10 cellular contexts compared by ENCODE assay signal in the genomic region with DNA sequence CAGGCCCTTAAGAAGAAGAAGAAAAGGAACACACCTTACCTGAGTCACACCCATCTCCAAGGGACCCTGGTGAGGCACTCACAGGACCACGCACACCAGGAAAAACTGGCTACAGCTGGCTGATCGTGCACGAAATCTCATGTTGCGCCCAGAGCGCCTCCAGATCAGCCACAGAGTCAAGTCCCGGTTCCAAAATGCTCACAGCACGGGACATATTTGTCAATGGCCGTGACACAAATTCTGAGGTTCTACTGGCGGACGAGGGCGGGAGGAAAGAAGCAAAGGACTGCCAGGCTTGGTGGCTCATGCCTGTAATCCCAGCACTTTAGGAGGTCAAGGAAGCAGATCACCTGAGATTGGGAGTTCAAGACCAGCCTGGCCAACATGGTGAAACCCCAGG. TPM values are rescaled to one million over a fixed set of nuclear protein-coding genes. Genes with fewer than 3 reads are reported as not detected.
A peak's percentile ranks its signal among the peaks of the same experiment; 100 is the strongest.
DNase-seq lines count a peak whose midpoint lies in the region; ATAC-seq, FAIRE-seq and TF ChIP-seq lines count a peak whose summit lies in the region.
"Had no signal": no experiment of that assay in that cellular context is flagged by ENCODE, and none has a peak within 500 bp of the region (broad histone marks: within the 10 kb centered on the region; RNA-seq: fewer than 3 reads in every experiment).

No MANE protein-coding gene starts in this region.

- peak overlapping the region; percentile 87 for H3K4me3 Mint-ChIP-seq in CD4-positive, alpha-beta T cell
- H3K4me3 Mint-ChIP-seq in GM23338 (no peak overlapping the region), nephron progenitor cell (no peak overlapping the region)

- no peak for TF ChIP-seq RAD21 in GM12878 (IDR thresholded peaks at IDR 0.05; ENCODE audit: insufficient read depth, low read depth, low read length)

- FAIRE-seq in GM12878 (lab: Jason Lieb, UNC) = no peak

- no peaks in the 10 kb centered on the region for H3K9me2 ChIP-seq in GM23338 (ENCODE audit: insufficient read depth)

- 33% methylated on average over 11 of the region's 11 CpGs for WGBS in GM12878 (ENCODE audit: insufficient coverage, insufficient replicate concordance, low lambda C conversion rate, missing lambda C conversion rate)

- peaks cover 34% of the 10 kb centered on the region for H4K20me1 ChIP-seq in GM23338 (replicated peaks; ENCODE audit: insufficient read depth)
- no peaks in the 10 kb centered on the region for H4K20me1 ChIP-seq in GM12878 (ENCODE audit: control insufficient read depth, insufficient read depth)

- H3K4me1 Mint-ChIP-seq in CD4-positive, alpha-beta T cell (ENCODE audit: low read depth) = peaks cover 51% of the 10 kb centered on the region
- H3K4me1 Mint-ChIP-seq in GM23338 = peaks cover 48% of the 10 kb centered on the region
- H3K4me1 Mint-ChIP-seq in nephron progenitor cell = peaks cover 61% of the 10 kb centered on the region

- intact Hi-C loops in CD4-positive, alpha-beta T cell (cut with DNase I, micrococcal nuclease) = no loop called here
- intact Hi-C loops in GM12878 (cut with micrococcal nuclease; ENCODE audit: unreplicated experiment) = no loop called here

- H3K27ac ChIP-seq in CD4-positive, alpha-beta T cell (ENCODE audit: low read depth, low read length) = peak overlapping the region; percentile 71
- H3K27ac ChIP-seq in GM23338 (ENCODE audit: low read depth) = no peak overlapping the region; the same call in 1 of the 2 replicates
- H3K27ac ChIP-seq in GM12878 (ENCODE audit: control insufficient read depth, insufficient read depth) = peak overlapping the region; percentile 64
- no peak overlapping the region for H3K27ac ChIP-seq in foreskin keratinocyte

- no peak for TF ChIP-seq POLR2A in GM12878 (IDR thresholded peaks at IDR 0.05; ENCODE audit: low read depth, low read length)

- no peaks in the 10 kb centered on the region for H3K9me3 Mint-ChIP-seq in CD4-positive, alpha-beta T cell
- H3K9me3 Mint-ChIP-seq in GM23338 (no peaks in the 10 kb centered on the region), nephron progenitor cell (no peaks in the 10 kb centered on the region)

- H3K27me3 ChIP-seq in CD4-positive, alpha-beta T cell (ENCODE audit: control insufficient read depth, insufficient read depth, low read length) = no peaks in the 10 kb centered on the region
- H3K27me3 ChIP-seq in GM23338 (ENCODE audit: insufficient read depth) (no peaks in the 10 kb centered on the region), GM12878 (replicated peaks in 1 of 2; ENCODE audit: control insufficient read depth in 2 of 2, insufficient read depth in 2 of 2, low read length in 1 of 2) (no peaks in the 10 kb centered on the region), foreskin keratinocyte (no peaks in the 10 kb centered on the region)

- H3K4me2 ChIP-seq in GM23338 (no peak overlapping the region), GM12878 (ENCODE audit: control insufficient read depth, insufficient read depth) (peak overlapping the region; percentile 67)

- RAD21 ChIA-PET in GM12878 (lab: Charles Lee; ENCODE audit: unreplicated experiment) = interaction anchor here (0.9 to 2.8 kb wide), 2 partner anchors 23 to 408 kb away, joined by 3 to 17 read pairs; a partner anchor contains a TSS

- CTCF ChIA-PET in CD4-positive, alpha-beta T cell (lab: Charles Lee) = interaction anchor here (4.6 kb wide), 1 partner anchor 9 kb away, joined by 31 read pairs; no protein-coding TSS in a partner anchor
- CTCF ChIA-PET in GM12878 (lab: Yijun Ruan, JAX) = interaction anchor here (0.9 to 2.1 kb wide), 5 partner anchors 9 to 26 kb away, joined by 3 to 10 read pairs (median 6); a partner anchor contains a TSS

- TF ChIP-seq CTCF in CD4-positive, alpha-beta T cell (IDR thresholded peaks at IDR 0.05) = no peak
- no peak for TF ChIP-seq CTCF in GM23338 (conservative IDR thresholded peaks at IDR 0.05; ENCODE audit: low read depth in 2 of 2)
- no peak for TF ChIP-seq CTCF in GM12878 (IDR thresholded peaks at IDR 0.05 in 2 of 3, conservative IDR thresholded peaks at IDR 0.05 in 1 of 3; ENCODE audit: control insufficient read depth in 2 of 3, extremely low read depth in 1 of 3, insufficient read depth in 1 of 3, low read depth in 3 of 3, low read length in 3 of 3)
- no peak for TF ChIP-seq CTCF in nephron progenitor cell (IDR thresholded peaks at IDR 0.05)
- no peak for TF ChIP-seq CTCF in foreskin keratinocyte (conservative IDR thresholded peaks at IDR 0.05)

- H3K79me2 ChIP-seq in GM23338 (replicated peaks; ENCODE audit: insufficient read depth) (peaks cover 84% of the 10 kb centered on the region), GM12878 (ENCODE audit: control insufficient read depth, insufficient read depth, low read length) (peaks cover 86% of the 10 kb centered on the region)

- peaks cover 29% of the 10 kb centered on the region for H3K4me1 ChIP-seq in GM23338 (ENCODE audit: insufficient read depth)
- peaks cover 80% of the 10 kb centered on the region for H3K4me1 ChIP-seq in GM12878 (ENCODE audit: control insufficient read depth, insufficient read depth, low read length)
- H3K4me1 ChIP-seq in foreskin keratinocyte = peaks cover 52% of the 10 kb centered on the region

- H2AFZ ChIP-seq in GM23338 = no peak overlapping the region
- no peak overlapping the region for H2AFZ ChIP-seq in GM12878 (ENCODE audit: control insufficient read depth, low read depth, low read length)

- no peak overlapping the region for H3K4me3 ChIP-seq in GM23338
- H3K4me3 ChIP-seq in GM12878 = peak overlapping the region; percentile 53

- H3K27ac Mint-ChIP-seq in CD4-positive, alpha-beta T cell = peak overlapping the region; percentile 95
- H3K27ac Mint-ChIP-seq in GM23338 = 0 out of 2 replicates have a peak overlapping the region, but pooled peaks have one; percentile 40
- H3K27ac Mint-ChIP-seq in nephron progenitor cell = peak overlapping the region; percentile 88

- BruUV-seq in GM12878 (replicated peaks; lab: Mats Ljungman, UMichigan) = no TSS peak

- SMC1A ChIA-PET in GM12878 (lab: Charles Lee; ENCODE audit: uncharacterized antibody, unreplicated experiment) = interaction anchor here (1.2 to 4.3 kb wide), 3 partner anchors 15 to 27 kb away, joined by 3 to 24 read pairs (median 3); no protein-coding TSS in a partner anchor

- in situ Hi-C loops in GM12878 (cut with MboI) = no loop called here

- no peaks in the 10 kb centered on the region for H3K36me3 ChIP-seq in GM23338 (ENCODE audit: insufficient read depth)
- H3K36me3 ChIP-seq in GM12878 (ENCODE audit: control insufficient read depth in 2 of 2, insufficient read depth in 2 of 2, low read length in 1 of 2) = peaks cover 5 to 9% of the 10 kb centered on the region in 2 experiments; a peak in 3 of 4 replicates

- H3K9ac ChIP-seq in GM12878 (ENCODE audit: control insufficient read depth, insufficient read depth, low read length) = peak overlapping the region; percentile 76

- ATAC-seq in CD4-positive, alpha-beta T cell (ENCODE audit: poor library complexity) = no peak
- ATAC-seq in GM23338 = no peak
- ATAC-seq in GM12878 = no peak
- no peak for ATAC-seq in foreskin keratinocyte
- ATAC-seq: SK-N-SH treated with all-trans-retinoic acid at 6 μM for 48 hours had no signal

- 0 out of 2 replicates have a peak, but pooled peaks cover 12% of the 10 kb centered on the region for H3F3A ChIP-seq in GM23338 (replicated peaks; ENCODE audit: low read depth)

- POLR2A ChIA-PET in CD4-positive, alpha-beta T cell (lab: Charles Lee) = interaction anchor here (0.9 to 1.8 kb wide), 4 partner anchors 9 to 40 kb away, joined by 4 to 8 read pairs (median 4); a partner anchor contains a TSS
- POLR2A ChIA-PET in GM12878 (lab: Charles Lee) = interaction anchor here (0.7 to 9.4 kb wide), 6 partner anchors 9 to 150 kb away, joined by 3 to 110 read pairs (median 6); a partner anchor contains a TSS

- H3K27me3 Mint-ChIP-seq in CD4-positive, alpha-beta T cell = no peaks in the 10 kb centered on the region
- H3K27me3 Mint-ChIP-seq in GM23338 (ENCODE audit: insufficient read depth, low read depth, poor library complexity) = peaks cover 25% of the 10 kb centered on the region
- peaks cover 3% of the 10 kb centered on the region for H3K27me3 Mint-ChIP-seq in nephron progenitor cell (ENCODE audit: low read depth, poor library complexity)

- H3K9me3 ChIP-seq in CD4-positive, alpha-beta T cell (ENCODE audit: control insufficient read depth, low read length) = no peaks in the 10 kb centered on the region
- H3K9me3 ChIP-seq in GM12878 (replicated peaks; ENCODE audit: control insufficient read depth, insufficient read depth, low read length) = no peaks in the 10 kb centered on the region

- TF ChIP-seq EP300 in GM12878 (IDR thresholded peaks at IDR 0.05; ENCODE audit: borderline replicate concordance in 1 of 2, control insufficient read depth in 1 of 2, low read depth in 2 of 2, low read length in 2 of 2) = no peak

- DNase-seq in CD4-positive, alpha-beta T cell = no peak
- DNase-seq in GM23338 (ENCODE audit: low spot score) = no peak
- DNase-seq in GM12878 (ENCODE audit: low read depth, low spot score) = no peak
- no peak for DNase-seq in nephron progenitor cell
- no peak for DNase-seq in NOMO-1 treated with dmso at 0.1 percent for 144 hours (lab: John Stamatoyannopoulos, UW; ENCODE audit: unreplicated experiment)
- DNase-seq in RKO (ENCODE audit: low spot score) = no peak
- no peak for DNase-seq in foreskin keratinocyte
- DNase-seq in cerebellar nuclear complex (lab: John Stamatoyannopoulos, UW) = no peak
- DNase-seq: NCI-H748 treated with DMSO at 0.1 percent for 48 hours had no signal

- peaks cover 15% of the 10 kb centered on the region for H3K36me3 Mint-ChIP-seq in CD4-positive, alpha-beta T cell (ENCODE audit: low read depth)
- H3K36me3 Mint-ChIP-seq in GM23338 (ENCODE audit: low read depth) (0 out of 3 replicates have a peak, but pooled peaks cover 5% of the 10 kb centered on the region), nephron progenitor cell (ENCODE audit: low read depth) (peaks cover 6% of the 10 kb centered on the region)

RNA-seq across cellular contexts. Expression of a gene that starts 21.5 kb away (rescaled TPM):
- total RNA-seq in CD4-positive, alpha-beta T cell = 10 to 100 TPM; 39.3 to 40.9 TPM
- total RNA-seq in GM23338 (2014; rRNA removed; shearing (Covaris generic)) = 85.8 and 89.5 TPM in 2 replicates
- polyA plus RNA-seq in GM23338 (2016; fragmentation: Nextera tagmentation; extraction: Ambion mirVana) (73.1 and 75.6 TPM in 2 replicates), GM12878 (2011; rRNA removed) (20.3 and 28.0 TPM in 2 replicates), GM12878 (2014; fragmentation: Illumina TruSeq; extraction: Trizol) (1.6 and 9.2 TPM in 2 replicates), GM12878 (2014; fragmentation: Nextera tagmentation; extraction: Ambion mirVana) (1 to 10 TPM in 1 of 2 experiments, under 1 TPM in 1; 0.93 to 3.0 TPM), GM12878 (2014; rRNA removed) (36.5 and 44.0 TPM in 2 replicates), GM12878 (2016; fragmentation: Nextera tagmentation; extraction: Ambion mirVana) (10 to 100 TPM; 30.0 to 32.5 TPM), foreskin keratinocyte (85.5 and 88.1 TPM in 2 replicates)
- total RNA-seq in GM12878 (2013; cell fraction: nucleolus; rRNA removed) = 38.8 and 43.5 TPM in 2 replicates
- total RNA-seq in GM12878 (2014; rRNA removed) (24.0 and 28.9 TPM in 2 replicates), GM12878 (2014; rRNA removed; fragmentation: Illumina TruSeq; extraction: Trizol) (9.2 and 11.8 TPM in 2 replicates), GM12878 (2021) (41.5 and 47.4 TPM in 2 replicates), foreskin keratinocyte (71.9 and 74.2 TPM in 2 replicates)
- 9.3 TPM for polyA plus RNA-seq in GM12878 (2011; ENCODE audit: low read depth)
- 42.5 and 50.8 TPM in 2 replicates for polyA plus RNA-seq in GM12878 (2011; cell fraction: cytosol; rRNA removed)
- 84.7 and 86.6 TPM in 2 replicates for polyA plus RNA-seq in GM12878 (2011; cell fraction: nucleus; rRNA removed)
- polyA plus RNA-seq in GM12878 (2012) = 27.3 and 36.9 TPM in 2 replicates
- 16.5 and 39.6 TPM in 2 replicates for polyA minus RNA-seq in GM12878 (2011; rRNA and poly(A)+ RNA removed)
- 19.4 and 21.3 TPM in 2 replicates for polyA minus RNA-seq in GM12878 (2011; cell fraction: cytosol; rRNA and poly(A)+ RNA removed)
- polyA minus RNA-seq in GM12878 (2011; cell fraction: nucleus; rRNA and poly(A)+ RNA removed) = 16.6 and 34.7 TPM in 2 replicates

RNA-seq across cellular contexts. Expression of a gene that starts 23.6 kb away (rescaled TPM):
- total RNA-seq in CD4-positive, alpha-beta T cell = 10 to 100 TPM; 27.5 to 27.8 TPM
- 84.1 and 113 TPM in 2 replicates for total RNA-seq in GM23338 (2014; rRNA removed; shearing (Covaris generic))
- polyA plus RNA-seq in GM23338 (2016; fragmentation: Nextera tagmentation; extraction: Ambion mirVana) (109 and 125 TPM in 2 replicates), GM12878 (2011; rRNA removed) (20.1 and 26.2 TPM in 2 replicates), GM12878 (2014; fragmentation: Illumina TruSeq; extraction: Trizol) (30.6 and 41.4 TPM in 2 replicates), GM12878 (2014; fragmentation: Nextera tagmentation; extraction: Ambion mirVana) (1 to 10 TPM; 1.3 to 3.2 TPM), GM12878 (2014; rRNA removed) (62.6 and 69.2 TPM in 2 replicates), GM12878 (2016; fragmentation: Nextera tagmentation; extraction: Ambion mirVana) (10 to 100 TPM; 41.7 to 47.5 TPM), foreskin keratinocyte (24.7 and 29.6 TPM in 2 replicates)
- total RNA-seq in GM12878 (2013; cell fraction: nucleolus; rRNA removed) = 40.3 and 57.6 TPM in 2 replicates
- total RNA-seq in GM12878 (2014; rRNA removed) (33.0 and 37.7 TPM in 2 replicates), GM12878 (2014; rRNA removed; fragmentation: Illumina TruSeq; extraction: Trizol) (27.2 and 28.4 TPM in 2 replicates), GM12878 (2021) (59.8 and 69.1 TPM in 2 replicates), foreskin keratinocyte (35.5 and 41.6 TPM in 2 replicates)
- 8.7 TPM for polyA plus RNA-seq in GM12878 (2011; ENCODE audit: low read depth)
- 26.2 and 48.9 TPM in 2 replicates for polyA plus RNA-seq in GM12878 (2011; cell fraction: cytosol; rRNA removed)
- polyA plus RNA-seq in GM12878 (2011; cell fraction: nucleus; rRNA removed) = 72.7 and 135 TPM in 2 replicates
- polyA plus RNA-seq in GM12878 (2012) = 22.8 and 27.9 TPM in 2 replicates
- polyA minus RNA-seq in GM12878 (2011; rRNA and poly(A)+ RNA removed) = 20.3 and 41.7 TPM in 2 replicates
- polyA minus RNA-seq in GM12878 (2011; cell fraction: cytosol; rRNA and poly(A)+ RNA removed) = 19.2 and 24.8 TPM in 2 replicates
- polyA minus RNA-seq in GM12878 (2011; cell fraction: nucleus; rRNA and poly(A)+ RNA removed) = 23.7 and 47.4 TPM in 2 replicates

RNA-seq across cellular contexts. Expression of a gene that starts 35.5 kb away (rescaled TPM):
- total RNA-seq in CD4-positive, alpha-beta T cell = 10 to 100 TPM; 10.3 to 11.0 TPM
- 9.1 and 15.6 TPM in 2 replicates for total RNA-seq in GM23338 (2014; rRNA removed; shearing (Covaris generic))
- polyA plus RNA-seq in GM23338 (2016; fragmentation: Nextera tagmentation; extraction: Ambion mirVana) (11.8 and 22.5 TPM in 2 replicates), GM12878 (2011; rRNA removed) (3.4 and 7.2 TPM in 2 replicates), GM12878 (2014; fragmentation: Illumina TruSeq; extraction: Trizol) (0.70 and 4.8 TPM in 2 replicates), GM12878 (2014; fragmentation: Nextera tagmentation; extraction: Ambion mirVana) (1 to 10 TPM in 1 of 2 experiments, under 1 TPM in 1; 0.79 to 4.3 TPM), GM12878 (2014; rRNA removed) (10.5 and 11.8 TPM in 2 replicates), GM12878 (2016; fragmentation: Nextera tagmentation; extraction: Ambion mirVana) (1 to 10 TPM; 3.7 to 8.5 TPM), foreskin keratinocyte (15.2 and 15.5 TPM in 2 replicates)
- total RNA-seq in GM12878 (2013; cell fraction: nucleolus; rRNA removed) = 7.0 and 9.2 TPM in 2 replicates
- total RNA-seq in GM12878 (2014; rRNA removed) (3.5 and 4.2 TPM in 2 replicates), GM12878 (2014; rRNA removed; fragmentation: Illumina TruSeq; extraction: Trizol) (6.1 and 7.9 TPM in 2 replicates), GM12878 (2021) (18.3 and 20.3 TPM in 2 replicates), foreskin keratinocyte (10.0 and 10.9 TPM in 2 replicates)
- 8.6 TPM for polyA plus RNA-seq in GM12878 (2011; ENCODE audit: low read depth)
- 12.4 and 18.1 TPM in 2 replicates for polyA plus RNA-seq in GM12878 (2011; cell fraction: cytosol; rRNA removed)
- polyA plus RNA-seq in GM12878 (2011; cell fraction: nucleus; rRNA removed) = 9.6 and 13.9 TPM in 2 replicates
- polyA plus RNA-seq in GM12878 (2012) = 11.4 and 16.8 TPM in 2 replicates
- polyA minus RNA-seq in GM12878 (2011; rRNA and poly(A)+ RNA removed) = 7.2 and 15.3 TPM in 2 replicates
- 9.6 and 10.3 TPM in 2 replicates for polyA minus RNA-seq in GM12878 (2011; cell fraction: cytosol; rRNA and poly(A)+ RNA removed)
- 3.6 and 10.1 TPM in 2 replicates for polyA minus RNA-seq in GM12878 (2011; cell fraction: nucleus; rRNA and poly(A)+ RNA removed)

RNA-seq across cellular contexts. Expression of a gene that starts 40.3 kb away (rescaled TPM):
- total RNA-seq in CD4-positive, alpha-beta T cell = 1 to 10 TPM; 1.7 to 1.8 TPM
- 9.2 and 15.1 TPM in 2 replicates for total RNA-seq in GM23338 (2014; rRNA removed; shearing (Covaris generic))
- 20.7 and 21.7 TPM in 2 replicates for polyA plus RNA-seq in GM23338 (2016; fragmentation: Nextera tagmentation; extraction: Ambion mirVana)
- 2.3 and 3.7 TPM in 2 replicates for total RNA-seq in GM12878 (2013; cell fraction: nucleolus; rRNA removed)
- total RNA-seq in GM12878 (2014; rRNA removed) = 19.2 and 24.6 TPM in 2 replicates
- total RNA-seq in GM12878 (2014; rRNA removed; fragmentation: Illumina TruSeq; extraction: Trizol) = 13.6 and 14.3 TPM in 2 replicates
- 18.5 and 21.4 TPM in 2 replicates for total RNA-seq in GM12878 (2021)
- polyA plus RNA-seq in GM12878 (2011; ENCODE audit: low read depth) = 4.3 TPM
- polyA plus RNA-seq in GM12878 (2011; rRNA removed) = 1.7 and 2.6 TPM in 2 replicates
- 3.5 and 3.7 TPM in 2 replicates for polyA plus RNA-seq in GM12878 (2011; cell fraction: cytosol; rRNA removed)
- 2.9 and 3.7 TPM in 2 replicates for polyA plus RNA-seq in GM12878 (2011; cell fraction: nucleus; rRNA removed)
- polyA plus RNA-seq in GM12878 (2012) = 8.1 and 10.2 TPM in 2 replicates
- polyA plus RNA-seq in GM12878 (2014; fragmentation: Illumina TruSeq; extraction: Trizol) = 11.2 and 11.6 TPM in 2 replicates
- 1 to 10 TPM in 1 of 2 experiments, under 1 TPM in 1; 0.84 to 2.0 TPM for polyA plus RNA-seq in GM12878 (2014; fragmentation: Nextera tagmentation; extraction: Ambion mirVana)
- 22.4 and 23.6 TPM in 2 replicates for polyA plus RNA-seq in GM12878 (2014; rRNA removed)
- 10 to 100 TPM; 16.9 to 21.2 TPM for polyA plus RNA-seq in GM12878 (2016; fragmentation: Nextera tagmentation; extraction: Ambion mirVana)
- 1.2 and 3.0 TPM in 2 replicates for polyA minus RNA-seq in GM12878 (2011; rRNA and poly(A)+ RNA removed)
- polyA minus RNA-seq in GM12878 (2011; cell fraction: cytosol; rRNA and poly(A)+ RNA removed) = 1.3 and 2.5 TPM in 2 replicates
- polyA minus RNA-seq in GM12878 (2011; cell fraction: nucleus; rRNA and poly(A)+ RNA removed) = 0.38 and 0.60 TPM in 2 replicates
- total RNA-seq in foreskin keratinocyte = 65.5 and 76.1 TPM in 2 replicates
- 75.0 and 84.2 TPM in 2 replicates for polyA plus RNA-seq in foreskin keratinocyte

Comparison
In these comparisons a context has a peak if more than half of its experiments do, and no peak if none do; other contexts are left out.
1. H3K27ac ChIP-seq: peak in CD4-positive, alpha-beta T cell (single experiment) and GM12878 (single experiment); none in GM23338 (single experiment) and foreskin keratinocyte (single experiment).
2. H3K27ac Mint-ChIP-seq: peak in every context shown above with its lines; median percentile 95 in CD4-positive, alpha-beta T cell; 88 in nephron progenitor cell; 40 in GM23338.